Comparison of ENCODE assay signal across 20 cellular contexts in the genomic region with DNA sequence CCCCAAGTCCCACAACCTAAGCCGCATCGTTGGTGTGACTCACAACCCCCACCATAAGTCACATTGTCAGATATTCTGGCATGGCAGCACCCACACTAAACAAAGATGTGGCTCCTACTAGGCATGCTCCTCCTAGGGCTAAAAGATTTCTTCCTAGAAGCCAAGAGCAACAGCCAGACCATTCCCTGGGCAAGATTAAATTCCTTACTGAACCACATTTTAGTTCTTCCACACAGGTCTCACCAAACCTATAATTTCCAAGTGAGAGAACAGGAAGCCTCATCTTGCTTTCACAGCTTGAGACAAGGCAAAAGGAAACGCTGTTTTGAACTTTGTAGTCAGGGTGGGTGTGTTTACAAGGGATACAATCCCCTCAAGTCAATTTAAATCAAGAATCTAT.
DNase-seq lines count a peak whose midpoint lies in the region; ATAC-seq, FAIRE-seq and TF ChIP-seq lines count a peak whose summit lies in the region.
"Had no signal": no experiment of that assay in that cellular context is flagged by ENCODE, and none has a peak within 500 bp of the region (broad histone marks: within the 10 kb centered on the region; RNA-seq: fewer than 3 reads in every experiment).

No MANE protein-coding gene starts in this region.

- H3K4me3 ChIP-seq in BLaER1 treated with 17β-estradiol and CSF1 and Interleukin-3, amounts not matched to agents 10 nM and 100 nM, result no peak overlapping the region
- H3K4me3 ChIP-seq in H1 (ENCODE audit: extremely low read depth in 1 of 4, insufficient read depth in 2 of 4, low read depth in 3 of 4, low read length in 4 of 4) (no peak overlapping the region), suprapubic skin (no peak overlapping the region)
- H3K4me3 ChIP-seq: PC-9, SJCRH30 had no signal

- no peak overlapping the region for H3K27ac ChIP-seq in BLaER1 treated with 17β-estradiol and CSF1 and Interleukin-3, amounts not matched to agents 10 nM and 100 nM
- no peak overlapping the region for H3K27ac ChIP-seq in H1 (ENCODE audit: low read depth, low read length)
- no peak overlapping the region for H3K27ac ChIP-seq in suprapubic skin
- H3K27ac ChIP-seq: HL-60, PC-9, SJCRH30 had no signal

- no peak overlapping the region for H2AK5ac ChIP-seq in H1 (ENCODE audit: low read depth, low read length)

- H4K8ac ChIP-seq in H1 (ENCODE audit: extremely low read depth, insufficient read depth, low read length), result peak overlapping the region; percentile 31; the same call in 1 of the 2 replicates

- H2BK15ac ChIP-seq in H1 (ENCODE audit: low read length), result no peak overlapping the region

- H3K36me3 ChIP-seq in BLaER1 treated with 17β-estradiol and CSF1 and Interleukin-3, amounts not matched to agents 10 nM and 100 nM, result no peaks in the 10 kb centered on the region
- no peaks in the 10 kb centered on the region for H3K36me3 ChIP-seq in H1 (ENCODE audit: control insufficient read depth in 2 of 4, insufficient read depth in 4 of 4, low read length in 3 of 4)
- no peaks in the 10 kb centered on the region for H3K36me3 ChIP-seq in suprapubic skin
- H3K36me3 ChIP-seq: SJCRH30 had no signal

- no peak overlapping the region for H3K18ac ChIP-seq in H1 (ENCODE audit: extremely low read depth, low read length)

- TF ChIP-seq CTCF in H1 (IDR thresholded peaks at IDR 0.05; ENCODE audit: control extremely low read depth in 1 of 3, insufficient read depth in 1 of 3, low read depth in 1 of 3, low read length in 3 of 3) (no peak), osteocyte (IDR thresholded peaks at IDR 0.05) (no peak), suprapubic skin (IDR thresholded peaks at IDR 0.05) (no peak)

- H3K9ac ChIP-seq in BLaER1 treated with 17β-estradiol and CSF1 and Interleukin-3, amounts not matched to agents 10 nM and 100 nM, result no peak overlapping the region
- H3K9ac ChIP-seq in H1 (replicated peaks in 1 of 4; ENCODE audit: extremely low read depth in 1 of 4, low read depth in 3 of 4, low read length in 3 of 4), result no peak overlapping the region

- no peaks in the 10 kb centered on the region for H3K23me2 ChIP-seq in H1 (ENCODE audit: low read depth, low read length)

- H3K4ac ChIP-seq in H1 (replicated peaks; ENCODE audit: insufficient read length, low read depth, low read length), result no peak overlapping the region

- H3K27me3 ChIP-seq in BLaER1 treated with 17β-estradiol and CSF1 and Interleukin-3, amounts not matched to agents 10 nM and 100 nM, result no peaks in the 10 kb centered on the region
- H3K27me3 ChIP-seq in H1 (replicated peaks in 1 of 4; ENCODE audit: control insufficient read depth in 3 of 4, extremely low read depth in 1 of 4, insufficient read depth in 3 of 4, low read length in 3 of 4), result no peaks in the 10 kb centered on the region; a peak in 1 of 7 replicates
- H3K27me3 ChIP-seq in suprapubic skin, result no peaks in the 10 kb centered on the region
- H3K27me3 ChIP-seq: SJCRH30 had no signal

- no peaks in the 10 kb centered on the region for H3K27me3 Mint-ChIP-seq in osteocyte (ENCODE audit: unreplicated experiment)

- FAIRE-seq in H1 (lab: Jason Lieb, UNC), result no peak
- FAIRE-seq: A204.1, HTR-8/SVneo had no signal

- no peak overlapping the region for H4K91ac ChIP-seq in H1 (replicated peaks; ENCODE audit: insufficient read length, low read length)

- ATAC-seq in HG03457 (IDR thresholded peaks at IDR 0.05; ENCODE audit: unreplicated experiment), result no peak

- TF ChIP-seq POLR2A in H1 (IDR thresholded peaks at IDR 0.05; ENCODE audit: control extremely low read depth in 1 of 2, low read depth in 2 of 2, low read length in 2 of 2), result no peak
- TF ChIP-seq POLR2A in suprapubic skin (IDR thresholded peaks at IDR 0.05), result no peak

- no peak overlapping the region for H2BK20ac ChIP-seq in H1 (ENCODE audit: low read length)

- no peak overlapping the region for H3K4me3 Mint-ChIP-seq in osteocyte (ENCODE audit: unreplicated experiment)
- H3K4me3 Mint-ChIP-seq: CD14-positive monocyte had no signal

- peak overlapping the region in 7 of 11 experiments; percentile 14 to 43 (median 32); a peak in 10 of 22 replicates for H3K4me2 ChIP-seq in BLaER1 treated with 17β-estradiol and CSF1 and Interleukin-3, amounts not matched to agents 10 nM and 100 nM
- no peak overlapping the region for H3K4me2 ChIP-seq in H1 (ENCODE audit: insufficient read depth in 1 of 2, low read depth in 2 of 2, low read length in 2 of 2)
- H3K4me2 ChIP-seq: PC-9 had no signal

- H3K9me3 ChIP-seq in BLaER1 treated with 17β-estradiol and CSF1 and Interleukin-3, amounts not matched to agents 10 nM and 100 nM (replicated peaks in 1 of 11), result no peaks in the 10 kb centered on the region
- H3K9me3 ChIP-seq in H1 (ENCODE audit: insufficient read depth in 2 of 2, low read depth in 1 of 2, low read length in 1 of 2) (no peaks in the 10 kb centered on the region), suprapubic skin (no peaks in the 10 kb centered on the region)
- H3K9me3 ChIP-seq: SJCRH30 had no signal

- POLR2A ChIA-PET in H1 (lab: Charles Lee; ENCODE audit: partially characterized antibody), result no interaction called here

- H3K4me1 Mint-ChIP-seq in osteocyte (ENCODE audit: unreplicated experiment), result peaks cover 73% of the 10 kb centered on the region
- H3K4me1 Mint-ChIP-seq: CD14-positive monocyte had no signal

- WGBS in H1 (ENCODE audit: extremely low coverage in 1 of 2, insufficient coverage in 1 of 2, insufficient read length in 1 of 2, insufficient replicate concordance in 2 of 2, low coverage in 1 of 2, low lambda C conversion rate in 2 of 2, missing lambda C conversion rate in 1 of 2), 2 experiments, result 86% methylated on average over 3 of the region's 3 CpGs; no CpG with 5 or more reads in 1 of the 2 experiments
- WGBS in suprapubic skin, result 79% methylated on average over 3 of the region's 3 CpGs

- no peak overlapping the region for H3K56ac ChIP-seq in H1 (replicated peaks; ENCODE audit: insufficient read length, low read depth, low read length)

- CTCF ChIA-PET in H1 (lab: Charles Lee; ENCODE audit: partially characterized antibody), result interaction anchor here (0.7 to 0.8 kb wide), 2 partner anchors 13 to 403 kb away, joined by 3 read pairs; no protein-coding TSS in a partner anchor

- TF ChIP-seq EP300 in H1 (IDR thresholded peaks at IDR 0.05; ENCODE audit: borderline replicate concordance in 1 of 2, low read depth in 2 of 2, low read length in 2 of 2) (no peak), suprapubic skin (IDR thresholded peaks at IDR 0.05) (no peak)

- no peak overlapping the region for H2BK5ac ChIP-seq in H1 (ENCODE audit: low read depth, low read length)

- no peaks in the 10 kb centered on the region for H3K9me3 Mint-ChIP-seq in osteocyte (ENCODE audit: unreplicated experiment)

- peaks cover 0 to 9% (median 3%) of the 10 kb centered on the region in 10 experiments; a peak in 8 of 20 replicates for H3K4me1 ChIP-seq in BLaER1 treated with 17β-estradiol and CSF1 and Interleukin-3, amounts not matched to agents 10 nM and 100 nM
- peaks cover 0 to 3% (median under 1%) of the 10 kb centered on the region in 4 experiments; a peak in 3 of 7 replicates for H3K4me1 ChIP-seq in H1 (replicated peaks in 1 of 4; ENCODE audit: control insufficient read depth in 3 of 4, insufficient read depth in 4 of 4, low read length in 3 of 4)
- H3K4me1 ChIP-seq in suprapubic skin, result no peaks in the 10 kb centered on the region
- H3K4me1 ChIP-seq: SJCRH30 had no signal

- H4K5ac ChIP-seq in H1 (ENCODE audit: insufficient read length, low read depth, low read length), result no peak overlapping the region

- no peaks in the 10 kb centered on the region for H3K79me2 ChIP-seq in H1 (ENCODE audit: control insufficient read depth in 1 of 2, insufficient read depth in 2 of 2, low read length in 2 of 2)

- H2BK12ac ChIP-seq in H1 (ENCODE audit: low read depth, low read length), result no peak overlapping the region

- H2AFZ ChIP-seq in H1 (ENCODE audit: low read length), result no peak overlapping the region
- H2AFZ ChIP-seq: PC-9 had no signal

- H3K79me1 ChIP-seq in H1 (ENCODE audit: low read depth, low read length), result no peaks in the 10 kb centered on the region

- H3K23ac ChIP-seq in H1 (ENCODE audit: insufficient read length), result no peak overlapping the region

- H3K36me3 Mint-ChIP-seq in osteocyte (ENCODE audit: unreplicated experiment), result peaks cover 1% of the 10 kb centered on the region
- H3K36me3 Mint-ChIP-seq: CD14-positive monocyte had no signal

- peak overlapping the region; percentile 78 for H3K27ac Mint-ChIP-seq in osteocyte (ENCODE audit: unreplicated experiment)
- H3K27ac Mint-ChIP-seq: CD14-positive monocyte had no signal

- no peak overlapping the region for H2BK120ac ChIP-seq in H1 (replicated peaks; ENCODE audit: low read depth, low read length)

- DNase-seq in NCI-H226, result peak; percentile 56
- DNase-seq in H1 (ENCODE audit: low read depth in 1 of 2, low spot score in 2 of 2), result no peak
- DNase-seq in osteocyte (ENCODE audit: extremely low spot score, unreplicated experiment), result no peak
- no peak for DNase-seq in suprapubic skin (ENCODE audit: low spot score in 2 of 2)
- DNase-seq in stimulated activated CD4-positive, alpha-beta T cell treated with anti-CD3 and anti-CD28 coated beads, Interleukin-4, amount 100 ng/mL, for 4 hours, result no peak
- DNase-seq: EL, HCEC 1CT, MV-4-11, NCI-H1417 treated with DMSO at 0.1 percent for 48 hours, NCI-H1930, NCI-H2171, NCI-H510A treated with DMSO at 0.1 percent for 48 hours, PC-9, SJCRH30 had no signal

- no peak for TF ChIP-seq RAD21 in H1 (IDR thresholded peaks at IDR 0.05 in 1 of 2, conservative IDR thresholded peaks at IDR 0.05 in 1 of 2; ENCODE audit: low read depth in 2 of 2, low read length in 2 of 2)

- H3K14ac ChIP-seq in H1 (ENCODE audit: insufficient read length), result no peak overlapping the region

- H4K20me1 ChIP-seq in BLaER1 treated with 17β-estradiol and CSF1 and Interleukin-3, amounts not matched to agents 10 nM and 100 nM, result no peaks in the 10 kb centered on the region
- H4K20me1 ChIP-seq in H1 (replicated peaks in 1 of 2; ENCODE audit: control insufficient read depth in 1 of 2, insufficient read depth in 2 of 2, low read length in 2 of 2), result no peaks in the 10 kb centered on the region

TF ChIP-seq in H1, 55 proteins besides CTCF, POLR2A, EP300 and RAD21 (continues in another document):
- TF ChIP-seq, protein P1, sequence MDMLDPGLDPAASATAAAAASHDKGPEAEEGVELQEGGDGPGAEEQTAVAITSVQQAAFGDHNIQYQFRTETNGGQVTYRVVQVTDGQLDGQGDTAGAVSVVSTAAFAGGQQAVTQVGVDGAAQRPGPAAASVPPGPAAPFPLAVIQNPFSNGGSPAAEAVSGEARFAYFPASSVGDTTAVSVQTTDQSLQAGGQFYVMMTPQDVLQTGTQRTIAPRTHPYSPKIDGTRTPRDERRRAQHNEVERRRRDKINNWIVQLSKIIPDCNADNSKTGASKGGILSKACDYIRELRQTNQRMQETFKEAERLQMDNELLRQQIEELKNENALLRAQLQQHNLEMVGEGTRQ (IDR thresholded peaks at IDR 0.05; ENCODE audit: low read length), result no peak

Comparison
In these comparisons a context has a peak if more than half of its experiments do, and no peak if none do; other contexts are left out.
1. H3K4me2 ChIP-seq: peak in BLaER1 treated with 17β-estradiol and CSF1 and Interleukin-3, amounts not matched to agents 10 nM and 100 nM (7 of 11); none in H1 (0 of 2).